ENCODE assay signal across 25 cellular contexts in the genomic region with DNA sequence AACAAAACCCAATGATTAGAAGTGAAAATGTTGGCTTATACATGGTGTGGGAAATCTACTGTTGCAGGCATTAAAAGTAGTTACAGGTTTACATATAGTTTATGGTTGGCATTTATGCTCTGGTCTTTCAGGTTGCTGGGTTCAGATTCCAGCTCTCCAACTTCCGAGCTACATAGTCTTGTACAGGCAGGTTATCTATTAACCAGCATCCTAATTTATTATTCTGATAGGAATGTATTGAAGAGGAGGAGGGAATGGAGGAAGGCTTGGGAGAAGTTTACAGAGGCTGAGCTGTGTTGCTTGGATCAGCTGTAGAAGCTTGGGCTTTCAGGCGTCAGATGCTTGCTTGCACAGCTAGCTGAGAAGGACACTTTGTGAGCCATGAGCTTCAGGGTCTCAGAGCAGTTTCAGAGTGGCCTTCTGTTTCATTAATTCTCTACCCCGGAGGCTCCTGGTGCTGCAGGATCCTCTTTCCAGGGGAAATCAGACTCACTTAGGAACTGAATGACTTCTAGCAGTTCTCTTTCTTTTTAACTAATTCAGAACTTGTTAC. TPM values are rescaled to one million over a fixed set of nuclear protein-coding genes. Genes with fewer than 3 reads are reported as not detected.
A peak's percentile ranks its signal among the peaks of the same experiment; 100 is the strongest.
DNase-seq lines count a peak whose midpoint lies in the region; ATAC-seq and TF ChIP-seq lines count a peak whose summit lies in the region.
"Had no signal": no experiment of that assay in that cellular context is flagged by ENCODE, and none has a peak within 500 bp of the region (broad histone marks: within the 10 kb centered on the region; RNA-seq: fewer than 3 reads in every experiment).

No MANE protein-coding gene starts in this region.

- TF ChIP-seq CTCF in VCaP (conservative IDR thresholded peaks at IDR 0.05) (no peak), transverse colon (IDR thresholded peaks at IDR 0.05) (no peak), left ventricle myocardium inferior (IDR thresholded peaks at IDR 0.05; ENCODE audit: borderline replicate concordance) (no peak)

- H3K4me1 ChIP-seq in transverse colon: peaks cover 0 to 34% (median 8%) of the 10 kb centered on the region in 4 donors
- H3K4me1 ChIP-seq in left ventricle myocardium inferior: peaks cover 3% of the 10 kb centered on the region

- H3K4me3 Mint-ChIP-seq in activated CD4-positive, alpha-beta T cell treated with anti-CD3 and anti-CD28 coated beads, Interleukin-2, amount 10 ng/mL, durations not matched to agents 24 days and 14 days: no peak overlapping the region
- H3K4me3 Mint-ChIP-seq: activated CD4-positive, alpha-beta memory T cell treated with anti-CD3 and anti-CD28 coated beads for 36 hours; activated naive CD4-positive, alpha-beta T cell treated with anti-CD3 and anti-CD28 coated beads, Interleukin-2, amount 10 ng/mL, durations not matched to agents 7 days and 5 days; activated T-cell treated with anti-CD3 and anti-CD28 coated beads, Interleukin-2, amount 50 U/mL, for 24 hours; naive thymus-derived CD8-positive, alpha-beta T cell had no signal

- DNase-seq in activated CD4-positive, alpha-beta T cell treated with anti-CD3 and anti-CD28 coated beads, Interleukin-2, amount 10 ng/mL, durations not matched to agents 24 days and 14 days: peak; percentile 44
- DNase-seq in activated CD4-positive, alpha-beta T cell treated with anti-CD3 and anti-CD28 coated beads, Interleukin-2, amount 50 U/mL, for 1 hour: no peak
- DNase-seq in left lobe of liver (ENCODE audit: low spot score) (no peak), transverse colon (peak; percentile 28), KBM-7 (no peak), OCI-M1 (lab: John Stamatoyannopoulos, UW) (no peak), left ventricle myocardium inferior (no peak)
- DNase-seq: activated CD4-positive, alpha-beta memory T cell treated with anti-CD3 and anti-CD28 coated beads for 36 hours; activated naive CD4-positive, alpha-beta T cell treated with anti-CD3 and anti-CD28 coated beads, Interleukin-2, amount 10 ng/mL, durations not matched to agents 7 days and 5 days; activated T-cell treated with anti-CD3 and anti-CD28 coated beads, Interleukin-2, amount 50 U/mL, for 24 hours; aorta; cerebellar nuclear complex; DMS 273 treated with DMSO at 0.1 percent for 48 hours; effector memory CD4-positive, alpha-beta T cell; GF-D8; naive thymus-derived CD8-positive, alpha-beta T cell; NCI-H1092; NCI-H2081; NCI-H510A; psoas muscle; Right ventricle myocardium superior; stimulated activated CD4-positive, alpha-beta T cell treated with anti-CD3 and anti-CD28 coated beads, Interleukin-4, amount 100 ng/mL, for 4 hours had no signal

- H3K4me3 ChIP-seq in transverse colon (no peak overlapping the region), left ventricle myocardium inferior (no peak overlapping the region)
- H3K4me3 ChIP-seq: BLaER1 treated with 17β-estradiol and CSF1 and Interleukin-3, amounts not matched to agents 10 nM and 100 nM; GM12878; psoas muscle had no signal

- in situ Hi-C loops in transverse colon (cut with MboI; ENCODE audit: low pct_ligation_motif_present in 1 of 4, low pct_unique_long_range_greater_than_20kb in 1 of 4, low sequenced_read_pairs in 3 of 4): no loop called here
- in situ Hi-C loops in KBM-7 (cut with MboI; ENCODE audit: low pct_unique_long_range_greater_than_20kb, low sequenced_read_pairs): no loop called here

- H3K4me1 Mint-ChIP-seq in activated CD4-positive, alpha-beta T cell treated with anti-CD3 and anti-CD28 coated beads, Interleukin-2, amount 10 ng/mL, durations not matched to agents 24 days and 14 days: peaks cover 2% of the 10 kb centered on the region
- H3K4me1 Mint-ChIP-seq: activated naive CD4-positive, alpha-beta T cell treated with anti-CD3 and anti-CD28 coated beads, Interleukin-2, amount 10 ng/mL, durations not matched to agents 7 days and 5 days had no signal

- H3K9me3 Mint-ChIP-seq in activated CD4-positive, alpha-beta T cell treated with anti-CD3 and anti-CD28 coated beads, Interleukin-2, amount 10 ng/mL, durations not matched to agents 24 days and 14 days: no peaks in the 10 kb centered on the region
- H3K9me3 Mint-ChIP-seq: activated CD4-positive, alpha-beta memory T cell treated with anti-CD3 and anti-CD28 coated beads for 36 hours; activated naive CD4-positive, alpha-beta T cell treated with anti-CD3 and anti-CD28 coated beads, Interleukin-2, amount 10 ng/mL, durations not matched to agents 7 days and 5 days; activated T-cell treated with anti-CD3 and anti-CD28 coated beads, Interleukin-2, amount 50 U/mL, for 24 hours; naive thymus-derived CD8-positive, alpha-beta T cell had no signal

- H3K9me3 ChIP-seq in transverse colon: no peaks in the 10 kb centered on the region
- no peaks in the 10 kb centered on the region for H3K9me3 ChIP-seq in left ventricle myocardium inferior (replicated peaks)
- H3K9me3 ChIP-seq: BLaER1 treated with 17β-estradiol and CSF1 and Interleukin-3, amounts not matched to agents 10 nM and 100 nM; psoas muscle had no signal

- H3K27ac Mint-ChIP-seq in activated CD4-positive, alpha-beta T cell treated with anti-CD3 and anti-CD28 coated beads, Interleukin-2, amount 10 ng/mL, durations not matched to agents 24 days and 14 days: no peak overlapping the region
- H3K27ac Mint-ChIP-seq: activated CD4-positive, alpha-beta memory T cell treated with anti-CD3 and anti-CD28 coated beads for 36 hours; activated naive CD4-positive, alpha-beta T cell treated with anti-CD3 and anti-CD28 coated beads, Interleukin-2, amount 10 ng/mL, durations not matched to agents 7 days and 5 days; activated T-cell treated with anti-CD3 and anti-CD28 coated beads, Interleukin-2, amount 50 U/mL, for 24 hours; naive thymus-derived CD8-positive, alpha-beta T cell had no signal

- ATAC-seq in left lobe of liver: peak; percentile 63
- ATAC-seq: GM12878; naive thymus-derived CD8-positive, alpha-beta T cell; psoas muscle had no signal

- no peaks in the 10 kb centered on the region for H3K36me3 Mint-ChIP-seq in activated CD4-positive, alpha-beta T cell treated with anti-CD3 and anti-CD28 coated beads, Interleukin-2, amount 10 ng/mL, durations not matched to agents 24 days and 14 days (ENCODE audit: low read depth)
- H3K36me3 Mint-ChIP-seq: activated CD4-positive, alpha-beta memory T cell treated with anti-CD3 and anti-CD28 coated beads for 36 hours; activated naive CD4-positive, alpha-beta T cell treated with anti-CD3 and anti-CD28 coated beads, Interleukin-2, amount 10 ng/mL, durations not matched to agents 7 days and 5 days; naive thymus-derived CD8-positive, alpha-beta T cell had no signal

- peaks cover 8% of the 10 kb centered on the region for H3K27me3 Mint-ChIP-seq in activated CD4-positive, alpha-beta T cell treated with anti-CD3 and anti-CD28 coated beads, Interleukin-2, amount 10 ng/mL, durations not matched to agents 24 days and 14 days
- H3K27me3 Mint-ChIP-seq: activated CD4-positive, alpha-beta memory T cell treated with anti-CD3 and anti-CD28 coated beads for 36 hours; activated T-cell treated with anti-CD3 and anti-CD28 coated beads, Interleukin-2, amount 50 U/mL, for 24 hours; naive thymus-derived CD8-positive, alpha-beta T cell had no signal

- intact Hi-C loops in activated CD4-positive, alpha-beta T cell treated with anti-CD3 and anti-CD28 coated beads, Interleukin-2, amount 10 ng/mL, durations not matched to agents 24 days and 14 days (cut with micrococcal nuclease): no loop called here
- intact Hi-C loops in transverse colon (cut with DNase I; ENCODE audit: low total_unique reads): no loop called here
- intact Hi-C loops in left ventricle myocardium inferior (cut with micrococcal nuclease): no loop called here

- 28 to 43% methylated on average over 3 of the region's 3 CpGs for WGBS in transverse colon (ENCODE audit: low coverage in 1 of 2), 2 donors

- H3K27me3 ChIP-seq in transverse colon (no peaks in the 10 kb centered on the region), left ventricle myocardium inferior (ENCODE audit: low read depth) (no peaks in the 10 kb centered on the region)
- H3K27me3 ChIP-seq: BLaER1 treated with 17β-estradiol and CSF1 and Interleukin-3, amounts not matched to agents 10 nM and 100 nM had no signal

- TF ChIP-seq EP300 in transverse colon (IDR thresholded peaks at IDR 0.05; ENCODE audit: low read depth): no peak

- H3K36me3 ChIP-seq in transverse colon (no peaks in the 10 kb centered on the region), left ventricle myocardium inferior (no peaks in the 10 kb centered on the region)
- H3K36me3 ChIP-seq: BLaER1 treated with 17β-estradiol and CSF1 and Interleukin-3, amounts not matched to agents 10 nM and 100 nM had no signal

- no peak for TF ChIP-seq POLR2A in transverse colon (IDR thresholded peaks at IDR 0.05)

- H3K27ac ChIP-seq in VCaP: peak overlapping the region; percentile 45
- H3K27ac ChIP-seq in transverse colon: peak overlapping the region; percentile 20 to 61 (median 55)
- H3K27ac ChIP-seq in left ventricle myocardium inferior (replicated peaks): no peak overlapping the region
- H3K27ac ChIP-seq: BLaER1 treated with 17β-estradiol and CSF1 and Interleukin-3, amounts not matched to agents 10 nM and 100 nM; psoas muscle had no signal

RNA-seq across cellular contexts. Expression of gene ERBIN, which starts 11.7 kb away (rescaled TPM):
- total RNA-seq in activated CD4-positive, alpha-beta T cell treated with anti-CD3 and anti-CD28 coated beads, Interleukin-2, amount 10 ng/mL, durations not matched to agents 24 days and 14 days: 28.6 and 29.2 TPM in 2 replicates
- total RNA-seq in left lobe of liver (31.4 TPM), transverse colon (100 to 1,000 TPM in 3 of 4 donors, 10 to 100 TPM in 1; 54.9 to 134 (median 109) TPM), left ventricle myocardium inferior (38.0 TPM)

Comparison
In these comparisons a context has a peak if more than half of its experiments do, and no peak if none do; other contexts are left out.
1. DNase-seq: peak in activated CD4-positive, alpha-beta T cell treated with anti-CD3 and anti-CD28 coated beads, Interleukin-2, amount 10 ng/mL, durations not matched to agents 24 days and 14 days (single experiment) and transverse colon (single experiment); none in activated CD4-positive, alpha-beta T cell treated with anti-CD3 and anti-CD28 coated beads, Interleukin-2, amount 50 U/mL, for 1 hour (single experiment), left lobe of liver (single experiment), KBM-7 (single experiment), OCI-M1 (single experiment) and left ventricle myocardium inferior (single experiment).